In the genomic region with DNA sequence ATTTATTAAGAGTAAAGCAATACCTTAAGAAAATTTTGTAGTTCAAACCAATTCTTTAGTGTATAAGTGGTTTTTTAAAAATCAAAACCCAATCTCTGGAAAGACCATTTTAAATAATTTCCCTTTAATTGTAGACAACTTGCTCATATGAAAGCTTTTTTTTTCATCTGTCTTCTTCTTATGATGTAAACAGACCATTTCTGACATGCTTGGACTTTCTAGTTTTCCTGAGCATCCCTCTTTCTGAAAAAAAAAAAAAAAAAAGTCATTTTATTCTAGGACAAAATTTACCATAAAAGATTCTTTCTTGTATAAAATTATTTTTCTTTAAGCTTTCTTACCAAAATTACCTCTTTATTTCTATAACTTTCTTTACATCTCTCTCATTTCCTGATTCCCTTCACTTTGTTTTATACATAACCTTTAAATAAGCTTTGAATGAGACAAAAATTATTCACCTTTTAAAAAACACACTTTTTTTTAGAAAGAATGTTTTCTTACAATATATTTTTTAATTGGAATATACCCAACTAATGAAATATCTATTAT, we compare ENCODE assay signal across 14 cellular contexts.
A peak's percentile ranks its signal among the peaks of the same experiment; 100 is the strongest.
DNase-seq lines count a peak whose midpoint lies in the region; TF ChIP-seq lines count a peak whose summit lies in the region.
"Had no signal": no experiment of that assay in that cellular context is flagged by ENCODE, and none has a peak within 500 bp of the region (broad histone marks: within the 10 kb centered on the region; RNA-seq: fewer than 3 reads in every experiment).

No MANE protein-coding gene starts in this region.

- H3K4me1 ChIP-seq in HEK293 (ENCODE audit: control insufficient read depth, insufficient read depth, low read length): no peaks in the 10 kb centered on the region

- no peaks in the 10 kb centered on the region for H3K9me3 ChIP-seq in HEK293 (ENCODE audit: control insufficient read depth, insufficient read depth, low read depth, low read length)
- H3K9me3 ChIP-seq: SJSA1 had no signal

- no peak for TF ChIP-seq CTCF in HEK293 (tag by site-specific recombination; IDR thresholded peaks at IDR 0.05)

- no peak overlapping the region for H3K27ac ChIP-seq in HEK293 (ENCODE audit: extremely low read depth, low read depth, low read length)
- H3K27ac ChIP-seq: SJSA1, skin epidermis had no signal

- H3K36me3 ChIP-seq in HEK293 (ENCODE audit: control insufficient read depth in 2 of 2, insufficient read depth in 1 of 2, low read length in 2 of 2): no peaks in the 10 kb centered on the region
- H3K36me3 ChIP-seq: SJSA1 had no signal

- POLR2A ChIA-PET in HEK293 (lab: Yijun Ruan, JAX): interaction anchor here (0.6 kb wide), 1 partner anchor 214 kb away, joined by 6 read pairs; no protein-coding TSS in a partner anchor

- no peak overlapping the region for H3K4me3 ChIP-seq in HEK293 (ENCODE audit: low read depth, low read length)
- H3K4me3 ChIP-seq: SJSA1, skin epidermis had no signal

- DNase-seq in DMS53 treated with DMSO at 0.1 percent for 48 hours (lab: John Stamatoyannopoulos, UW; ENCODE audit: unreplicated experiment): peak; percentile 1
- peak; percentile 60 for DNase-seq in RKO (ENCODE audit: low spot score)
- peak; percentile 26 for DNase-seq in glomerular visceral epithelial cell (ENCODE audit: extremely low spot score)
- DNase-seq in C1 segment of cervical spinal cord (lab: John Stamatoyannopoulos, UW): no peak
- no peak for DNase-seq in DMS153 (lab: John Stamatoyannopoulos, UW)
- no peak for DNase-seq in NCI-H446 treated with DMSO at 0.1 percent for 48 hours (lab: John Stamatoyannopoulos, UW)
- DNase-seq: effector CD4-positive, alpha-beta T cell; foreskin fibroblast; NK-92 treated with Interleukin-12 subunit alpha and Interleukin-12 subunit beta, amount 100 ng/mL, for 24 hours; occipital lobe; stimulated activated naive CD8-positive, alpha-beta T cell treated with anti-CD3 and anti-CD28 coated beads, Interleukin-15, amount 100 ng/mL, for 72 hours had no signal

- CTCF ChIA-PET in HEK293 (lab: Yijun Ruan, JAX): interaction anchor here (0.6 to 2.2 kb wide), 5 partner anchors 13 to 1115 kb away, joined by 3 to 11 read pairs (median 5); no protein-coding TSS in a partner anchor

TF ChIP-seq in HEK293, 187 proteins besides CTCF, POLR2A, EP300 and RAD21:
- TF ChIP-seq ZBTB44 (tag by site-specific recombination; IDR thresholded peaks at IDR 0.05) (no peak), PRDM1 (tag by site-specific recombination; IDR thresholded peaks at IDR 0.05) (no peak), BCL11B (tag by site-specific recombination; IDR thresholded peaks at IDR 0.05; ENCODE audit: low read depth) (no peak), ZNF544 (tag by site-specific recombination; IDR thresholded peaks at IDR 0.05) (no peak), SETDB1 (IDR thresholded peaks at IDR 0.05; ENCODE audit: insufficient read length, low read length) (peak; percentile 100), ZNF518A (tag by site-specific recombination; conservative IDR thresholded peaks at IDR 0.05; ENCODE audit: low read depth) (peak; percentile 33; the same call in 1 of the 2 replicates), ZNF521 (tag by site-specific recombination; IDR thresholded peaks at IDR 0.05) (no peak), ZNF510 (tag by site-specific recombination; IDR thresholded peaks at IDR 0.05; ENCODE audit: insufficient replicate concordance) (peak; percentile 32), ZNF433 (tag by site-specific recombination; IDR thresholded peaks at IDR 0.05; ENCODE audit: low read depth) (no peak), TRIM28 (IDR thresholded peaks at IDR 0.05; ENCODE audit: borderline replicate concordance, low read length) (peak; percentile 67; the same call in 1 of the 2 replicates), ZNF362 (tag by site-specific recombination; IDR thresholded peaks at IDR 0.05) (peak; percentile 48; the same call in 1 of the 2 replicates), ZSCAN30 (tag by site-specific recombination; IDR thresholded peaks at IDR 0.05) (no peak)

Comparison
In these comparisons a context has a peak if more than half of its experiments do, and no peak if none do; other contexts are left out.
1. DNase-seq: peak in DMS53 treated with DMSO at 0.1 percent for 48 hours (single experiment), RKO (single experiment) and glomerular visceral epithelial cell (single experiment); none in C1 segment of cervical spinal cord (0 of 14), DMS153 (single experiment) and NCI-H446 treated with DMSO at 0.1 percent for 48 hours (single experiment).